1 cellular context compared by ENCODE assay signal in genomic region chr6:119343167-119343566, GRCh38.
TF ChIP-seq lines count a peak whose summit lies in the region.

No MANE protein-coding gene starts in this region.

TF ChIP-seq in GM12878, 131 proteins besides CTCF, POLR2A, EP300 and RAD21:
- TF ChIP-seq, protein P1, sequence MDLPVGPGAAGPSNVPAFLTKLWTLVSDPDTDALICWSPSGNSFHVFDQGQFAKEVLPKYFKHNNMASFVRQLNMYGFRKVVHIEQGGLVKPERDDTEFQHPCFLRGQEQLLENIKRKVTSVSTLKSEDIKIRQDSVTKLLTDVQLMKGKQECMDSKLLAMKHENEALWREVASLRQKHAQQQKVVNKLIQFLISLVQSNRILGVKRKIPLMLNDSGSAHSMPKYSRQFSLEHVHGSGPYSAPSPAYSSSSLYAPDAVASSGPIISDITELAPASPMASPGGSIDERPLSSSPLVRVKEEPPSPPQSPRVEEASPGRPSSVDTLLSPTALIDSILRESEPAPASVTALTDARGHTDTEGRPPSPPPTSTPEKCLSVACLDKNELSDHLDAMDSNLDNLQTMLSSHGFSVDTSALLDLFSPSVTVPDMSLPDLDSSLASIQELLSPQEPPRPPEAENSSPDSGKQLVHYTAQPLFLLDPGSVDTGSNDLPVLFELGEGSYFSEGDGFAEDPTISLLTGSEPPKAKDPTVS (IDR thresholded peaks at IDR 0.05; ENCODE audit: low read depth, low read length) = peak; percentile 59; the same call in 1 of the 2 replicates
- TF ChIP-seq ZSCAN29 (IDR thresholded peaks at IDR 0.05) (no peak), ZBTB4 (CRISPR knock-in tag; IDR thresholded peaks at IDR 0.05) (no peak), CREB1 (IDR thresholded peaks at IDR 0.05; ENCODE audit: low read depth) (no peak), NKRF (conservative IDR thresholded peaks at IDR 0.05) (no peak), SUPT20H (IDR thresholded peaks at IDR 0.05; ENCODE audit: borderline replicate concordance, control insufficient read depth, low read depth, low read length) (no peak), ETV6 (conservative IDR thresholded peaks at IDR 0.05 in 1 of 2, IDR thresholded peaks at IDR 0.05 in 1 of 2; ENCODE audit: borderline replicate concordance in 1 of 2, low read depth in 1 of 2) (no peak), SMC3 (IDR thresholded peaks at IDR 0.05; ENCODE audit: borderline replicate concordance, low read length) (peak; percentile 23; the same call in 1 of the 2 replicates), JUND (IDR thresholded peaks at IDR 0.05; ENCODE audit: low read depth, low read length) (no peak), EZH2 (IDR thresholded peaks at IDR 0.05; ENCODE audit: borderline replicate concordance, control insufficient read depth, low read depth, low read length) (no peak), ZNF207 (IDR thresholded peaks at IDR 0.05; ENCODE audit: borderline replicate concordance) (no peak), FOXK2 (IDR thresholded peaks at IDR 0.05) (no peak), ATF3 (IDR thresholded peaks at IDR 0.05; ENCODE audit: borderline replicate concordance, extremely low read depth, low read depth, low read length) (no peak), KDM1A (IDR thresholded peaks at IDR 0.05; ENCODE audit: borderline replicate concordance) (no peak), CEBPB (IDR thresholded peaks at IDR 0.05; ENCODE audit: borderline replicate concordance in 1 of 2, low read depth in 2 of 2, low read length in 2 of 2) (no peak)
- TF ChIP-seq, protein P2, sequence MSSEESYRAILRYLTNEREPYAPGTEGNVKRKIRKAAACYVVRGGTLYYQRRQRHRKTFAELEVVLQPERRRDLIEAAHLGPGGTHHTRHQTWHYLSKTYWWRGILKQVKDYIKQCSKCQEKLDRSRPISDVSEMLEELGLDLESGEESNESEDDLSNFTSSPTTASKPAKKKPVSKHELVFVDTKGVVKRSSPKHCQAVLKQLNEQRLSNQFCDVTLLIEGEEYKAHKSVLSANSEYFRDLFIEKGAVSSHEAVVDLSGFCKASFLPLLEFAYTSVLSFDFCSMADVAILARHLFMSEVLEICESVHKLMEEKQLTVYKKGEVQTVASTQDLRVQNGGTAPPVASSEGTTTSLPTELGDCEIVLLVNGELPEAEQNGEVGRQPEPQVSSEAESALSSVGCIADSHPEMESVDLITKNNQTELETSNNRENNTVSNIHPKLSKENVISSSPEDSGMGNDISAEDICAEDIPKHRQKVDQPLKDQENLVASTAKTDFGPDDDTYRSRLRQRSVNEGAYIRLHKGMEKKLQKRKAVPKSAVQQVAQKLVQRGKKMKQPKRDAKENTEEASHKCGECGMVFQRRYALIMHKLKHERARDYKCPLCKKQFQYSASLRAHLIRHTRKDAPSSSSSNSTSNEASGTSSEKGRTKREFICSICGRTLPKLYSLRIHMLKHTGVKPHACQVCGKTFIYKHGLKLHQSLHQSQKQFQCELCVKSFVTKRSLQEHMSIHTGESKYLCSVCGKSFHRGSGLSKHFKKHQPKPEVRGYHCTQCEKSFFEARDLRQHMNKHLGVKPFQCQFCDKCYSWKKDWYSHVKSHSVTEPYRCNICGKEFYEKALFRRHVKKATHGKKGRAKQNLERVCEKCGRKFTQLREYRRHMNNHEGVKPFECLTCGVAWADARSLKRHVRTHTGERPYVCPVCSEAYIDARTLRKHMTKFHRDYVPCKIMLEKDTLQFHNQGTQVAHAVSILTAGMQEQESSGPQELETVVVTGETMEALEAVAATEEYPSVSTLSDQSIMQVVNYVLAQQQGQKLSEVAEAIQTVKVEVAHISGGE (CRISPR knock-in tag; IDR thresholded peaks at IDR 0.05) = no peak
